24 cellular contexts compared by ENCODE assay signal in genomic region chr4:185068837-185069236, GRCh38. TPM values are rescaled to one million over a fixed set of nuclear protein-coding genes. Genes with fewer than 3 reads are reported as not detected.
"Had no signal": no experiment of that assay in that cellular context is flagged by ENCODE, and none has a peak within 500 bp of the region (broad histone marks: within the 10 kb centered on the region; RNA-seq: fewer than 3 reads in every experiment).

No MANE protein-coding gene starts in this region.

- H3K27me3 ChIP-seq: thyroid gland had no signal

- ATAC-seq: activated CD4-positive, CD25-positive, alpha-beta regulatory T cell treated with anti-CD3 and anti-CD28 coated beads, Interleukin-2, amount 50 U/mL, for 24 hours; left cardiac atrium had no signal

- H3K27ac ChIP-seq: coronary artery, thyroid gland had no signal

- H3K9me3 Mint-ChIP-seq: activated CD4-positive, alpha-beta T cell treated with anti-CD3 and anti-CD28 coated beads, Interleukin-2, amount 10 ng/mL, durations not matched to agents 7 days and 5 days; central memory CD8-positive, alpha-beta T cell had no signal

- H3K4me1 ChIP-seq: thyroid gland had no signal

- H3K4me3 ChIP-seq: coronary artery, thyroid gland had no signal

- H3K36me3 ChIP-seq: thyroid gland had no signal

- DNase-seq: activated CD4-positive, alpha-beta T cell treated with anti-CD3 and anti-CD28 coated beads, Interleukin-2, amount 10 ng/mL, durations not matched to agents 7 days and 5 days; activated CD8-positive, alpha-beta memory T cell treated with anti-CD3 and anti-CD28 coated beads for 24 hours; activated CD8-positive, alpha-beta memory T cell treated with anti-CD3 and anti-CD28 coated beads, Interleukin-2, amount 50 U/mL, for 48 hours; activated effector memory CD4-positive, alpha-beta T cell treated with Interleukin-2 at 50 U/mL for 16 hours; activated naive CD4-positive, alpha-beta T cell treated with anti-CD3 and anti-CD28 coated beads, Interleukin-2, amount 50 U/mL, for 16 hours; activated T-cell treated with anti-CD3 and anti-CD28 coated beads, Interleukin-2, amount 50 U/mL, for 48 hours; aorta; left cardiac atrium; retina; stimulated activated CD4-positive, alpha-beta T cell treated with anti-CD3 and anti-CD28 coated beads, Interleukin-2, amount 100 ng/mL, for 24 hours; stimulated activated naive CD4-positive, alpha-beta T cell treated with Interleukin-2 at 50 U/mL for 16 hours; T1000 had no signal

- H3K27ac Mint-ChIP-seq: activated CD4-positive, alpha-beta T cell treated with anti-CD3 and anti-CD28 coated beads, Interleukin-2, amount 10 ng/mL, durations not matched to agents 7 days and 5 days had no signal

- H3K4me3 Mint-ChIP-seq: activated CD4-positive, alpha-beta T cell treated with anti-CD3 and anti-CD28 coated beads, Interleukin-2, amount 10 ng/mL, durations not matched to agents 7 days and 5 days; central memory CD8-positive, alpha-beta T cell had no signal

- H3K9me3 ChIP-seq: thyroid gland had no signal

- H3K4me1 Mint-ChIP-seq: activated CD4-positive, alpha-beta T cell treated with anti-CD3 and anti-CD28 coated beads, Interleukin-2, amount 10 ng/mL, durations not matched to agents 7 days and 5 days; central memory CD8-positive, alpha-beta T cell had no signal

RNA-seq across cellular contexts. Expression of gene HELT, which starts 50.5 kb away (rescaled TPM):
- total RNA-seq: activated CD4-positive, alpha-beta T cell treated with anti-CD3 and anti-CD28 coated beads, Interleukin-2, amount 10 ng/mL, durations not matched to agents 7 days and 5 days; aorta; frontal cortex; left cardiac atrium; lung microvascular endothelial cell; myocyte; omental fat pad; posterior vena cava; skeletal muscle tissue; subcutaneous adipose tissue; thyroid gland; urinary bladder had no signal
